1 cellular context compared by ENCODE assay signal in the genomic region with DNA sequence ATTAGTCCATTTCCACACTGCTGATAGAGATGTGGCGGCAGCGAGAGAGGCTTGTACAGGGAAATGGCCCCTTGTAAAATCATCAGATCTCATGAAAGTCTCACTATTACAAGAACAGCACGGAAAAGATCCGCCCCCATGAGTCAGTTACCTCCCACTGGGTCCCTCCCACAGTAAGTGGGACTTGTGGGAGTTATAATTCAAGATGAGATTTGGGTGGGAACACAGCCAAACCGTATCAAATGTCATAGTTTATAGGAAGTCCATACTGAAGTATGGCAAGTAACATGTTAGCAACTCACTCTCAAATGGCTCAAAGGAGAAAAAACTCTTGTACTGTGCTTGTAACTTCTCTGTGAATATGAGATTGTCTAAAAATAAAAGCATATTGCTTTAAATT.
TF ChIP-seq lines count a peak whose summit lies in the region.

No MANE protein-coding gene starts in this region.

TF ChIP-seq in endothelial cell of umbilical vein, 7 proteins besides CTCF, POLR2A, EP300 and RAD21 (continued from another document):
- TF ChIP-seq EZH2 (IDR thresholded peaks at IDR 0.05; ENCODE audit: borderline replicate concordance, low read depth, low read length, severe bottlenecking) (no peak), GATA2 (IDR thresholded peaks at IDR 0.05; ENCODE audit: insufficient read depth, insufficient read length, low read depth, low read length) (no peak), MYC (IDR thresholded peaks at IDR 0.05; ENCODE audit: low read depth, low read length) (no peak), POLR2AphosphoS5 (IDR thresholded peaks at IDR 0.05; ENCODE audit: insufficient read depth, low read depth, low read length) (no peak)
